17 cellular contexts compared by ENCODE assay signal in genomic region chr13:62320731-62321130, GRCh38.
"Had no signal": no experiment of that assay in that cellular context is flagged by ENCODE, and none has a peak within 500 bp of the region (broad histone marks: within the 10 kb centered on the region; RNA-seq: fewer than 3 reads in every experiment).

No MANE protein-coding gene starts in this region.

- H3K4me1 ChIP-seq: ascending aorta, breast epithelium, lower lobe of right lung, sigmoid colon, testis, upper lobe of left lung had no signal

- H3K4me3 ChIP-seq: ascending aorta, breast epithelium, lower lobe of right lung, sigmoid colon, testis, upper lobe of left lung had no signal

- H3K36me3 ChIP-seq: ascending aorta, breast epithelium, lower lobe of right lung, sigmoid colon, upper lobe of left lung, WERI-Rb-1 had no signal

- H3K27ac ChIP-seq: ascending aorta, breast epithelium, lower lobe of right lung, sigmoid colon, testis, upper lobe of left lung, WERI-Rb-1 had no signal

- ATAC-seq: lower lobe of right lung; stimulated activated memory B cell treated with anti-CD40 and anti-IgM and Interleukin-4, amounts not matched to agents 10 μg/mL and 1 μg/mL and 100 μg/mL, for 72 hours had no signal

- DNase-seq: activated CD4-positive, alpha-beta T cell treated with anti-CD3 and anti-CD28 coated beads for 1 hour; activated gamma-delta T cell; cerebellar nuclear complex; cortex of kidney; glutamatergic neuron; lower lobe of right lung; nucleus accumbens; posterior cingulate gyrus; sigmoid colon; stimulated activated CD4-positive, alpha-beta T cell treated with anti-CD3 and anti-CD28 coated beads, Interleukin-4, amount 100 ng/mL, for 4 hours; T1000; testis; upper lobe of left lung; WERI-Rb-1 had no signal

- H3K9me3 ChIP-seq: ascending aorta, breast epithelium, lower lobe of right lung, sigmoid colon, testis, upper lobe of left lung had no signal
